In the genomic region with DNA sequence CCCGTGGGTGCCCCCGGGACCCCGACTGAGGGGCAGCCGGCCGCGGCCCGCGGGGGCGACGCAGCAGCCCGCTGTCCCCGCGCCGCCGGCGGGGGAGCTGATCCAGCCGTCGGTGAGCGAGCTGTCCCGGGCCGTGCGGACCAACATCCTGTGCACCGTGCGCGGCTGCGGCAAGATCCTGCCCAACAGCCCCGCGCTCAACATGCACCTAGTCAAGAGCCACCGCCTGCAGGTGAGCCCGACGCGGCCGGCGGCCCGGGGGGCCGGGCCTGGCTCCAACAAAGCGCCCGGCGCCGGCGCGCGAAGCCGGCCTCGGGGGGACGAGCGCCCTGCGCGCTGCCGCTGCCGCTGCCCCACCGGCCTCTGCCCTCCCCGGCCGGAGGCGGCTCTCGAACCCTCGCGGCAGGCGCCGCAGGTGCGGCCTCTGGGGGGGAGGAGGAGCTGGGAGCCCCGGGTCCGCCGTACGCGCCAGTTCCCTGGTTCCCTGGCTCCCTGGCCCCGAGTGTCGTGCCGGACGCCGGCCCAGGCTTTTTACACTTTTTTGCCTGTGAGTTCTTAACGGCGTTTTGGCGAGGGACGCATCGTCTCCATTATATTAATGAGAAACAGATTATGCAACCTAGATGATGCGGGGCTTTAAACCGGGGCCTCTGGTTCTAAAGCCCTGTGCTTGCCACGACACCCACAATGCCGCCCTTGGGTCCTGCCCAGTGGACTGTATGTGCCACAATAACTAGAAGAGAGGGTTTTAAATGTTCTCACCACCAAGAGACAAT, we compare ENCODE assay signal across 8 cellular contexts. TPM values are rescaled to one million over a fixed set of nuclear protein-coding genes. Genes with fewer than 3 reads are reported as not detected.
DNase-seq lines count a peak whose midpoint lies in the region; ATAC-seq and TF ChIP-seq lines count a peak whose summit lies in the region.

No MANE protein-coding gene starts in this region.

- intact Hi-C loops in PC-9 (cut with micrococcal nuclease; ENCODE audit: unreplicated experiment), result loop anchor here (1.0 to 10.0 kb wide), 6 partner anchors 40 to 701 kb away; a partner anchor contains a TSS

- H4K20me1 ChIP-seq in PC-9 (ENCODE audit: insufficient read depth), result peaks cover 6% of the 10 kb centered on the region; the same call in 1 of the 2 replicates

- H3K27ac ChIP-seq in PC-9 (peak overlapping the region; percentile 24; the same call in 1 of the 2 replicates), right atrium auricular region (peak overlapping the region; percentile 60 to 77)

- peaks cover 16% of the 10 kb centered on the region for H3K4me1 ChIP-seq in PC-9 (replicated peaks; ENCODE audit: insufficient read depth)
- H3K4me1 ChIP-seq in right atrium auricular region, result peaks cover 2 to 26% of the 10 kb centered on the region in 2 donors

- no TSS peak for BruUV-seq in PC-9 (replicated peaks; lab: Mats Ljungman, UMichigan)

- H2AFZ ChIP-seq in PC-9, result peak overlapping the region; percentile 87

- peak overlapping the region; percentile 91 for H3K4me3 ChIP-seq in PC-9
- H3K4me3 ChIP-seq in right atrium auricular region, result peak overlapping the region; percentile 79 to 87

- TF ChIP-seq CTCF in PC-9 (conservative IDR thresholded peaks at IDR 0.05) (0 out of 2 replicates have a peak, but pooled peaks have one; percentile 13), right atrium auricular region (IDR thresholded peaks at IDR 0.05) (no peak)

- peak; percentile 56 for ATAC-seq in HG02885 (IDR thresholded peaks at IDR 0.05; ENCODE audit: poor library complexity, unreplicated experiment)

- no peaks in the 10 kb centered on the region for H3K9me2 ChIP-seq in PC-9 (ENCODE audit: insufficient read depth)

- H3K4me2 ChIP-seq in PC-9, result peak overlapping the region; percentile 97

- H3K9me3 ChIP-seq in PC-9 (ENCODE audit: insufficient read depth, low read depth) (no peaks in the 10 kb centered on the region), right atrium auricular region (no peaks in the 10 kb centered on the region)

- POLR2A ChIA-PET in PC-9 (lab: Charles Lee; ENCODE audit: unreplicated experiment), result interaction anchor here (0.6 kb wide), 4 partner anchors 57 to 251 kb away, joined by 3 to 21 read pairs (median 4); a partner anchor contains a TSS

- H3F3A ChIP-seq in PC-9 (ENCODE audit: insufficient read depth, low read depth), result no peaks in the 10 kb centered on the region

- H3K79me2 ChIP-seq in PC-9 (ENCODE audit: low read depth), result peaks cover 45% of the 10 kb centered on the region

- H3K27me3 ChIP-seq in PC-9 (ENCODE audit: insufficient read depth, low read depth) (no peaks in the 10 kb centered on the region), right atrium auricular region (no peaks in the 10 kb centered on the region)

- peaks cover 12% of the 10 kb centered on the region for H3K36me3 ChIP-seq in PC-9 (ENCODE audit: low read depth)
- peaks cover 2% of the 10 kb centered on the region for H3K36me3 ChIP-seq in right atrium auricular region

- CTCF ChIA-PET in PC-9 (lab: Charles Lee), result interaction anchor here (0.6 to 1.0 kb wide), 7 partner anchors 10 to 1171 kb away, joined by 3 to 6 read pairs (median 4); no protein-coding TSS in a partner anchor

- DNase-seq in NCI-H748 (lab: John Stamatoyannopoulos, UW; ENCODE audit: unreplicated experiment) (peak; percentile 57), NCI-H748 treated with DMSO at 0.1 percent for 48 hours (lab: John Stamatoyannopoulos, UW) (no peak), PC-9 (peak in 1 of 2 experiments; percentile 18), right atrium auricular region (ENCODE audit: low spot score) (no peak), retina (peak; percentile 69), H4 (ENCODE audit: low spot score) (no peak)
- DNase-seq in activated naive CD8-positive, alpha-beta T cell treated with anti-CD3 and anti-CD28 coated beads, Interleukin-2, amount 50 U/mL, for 16 hours (ENCODE audit: low read depth, low spot score), result peak; percentile 3

RNA-seq across cellular contexts. Expression of a gene that starts 0.5 kb away (rescaled TPM):
- total RNA-seq in PC-9 (2021) (17.8 and 31.2 TPM in 2 replicates), right atrium auricular region (10 to 100 TPM; 20.5 to 25.6 TPM)
- 36.5 and 44.2 TPM in 2 replicates for total RNA-seq in H4 (2014; rRNA removed; shearing (Covaris generic))

RNA-seq across cellular contexts. Expression of a gene that starts 29.1 kb away (rescaled TPM):
- total RNA-seq in PC-9 (2021) (68.9 and 84.2 TPM in 2 replicates), right atrium auricular region (10 to 100 TPM; 10.5 to 18.1 TPM)
- total RNA-seq in H4 (2014; rRNA removed; shearing (Covaris generic)), result 147 and 234 TPM in 2 replicates

RNA-seq across cellular contexts. Expression of a gene that starts 29.5 kb away (rescaled TPM):
- total RNA-seq in PC-9 (2021) (89.5 and 106 TPM in 2 replicates), right atrium auricular region (100 to 1,000 TPM; 136 to 212 TPM)
- total RNA-seq in H4 (2014; rRNA removed; shearing (Covaris generic)), result 135 and 176 TPM in 2 replicates

RNA-seq across cellular contexts. Expression of a gene that starts 40.9 kb away (rescaled TPM):
- 0.92 and 2.3 TPM in 2 replicates for total RNA-seq in PC-9 (2021)
- total RNA-seq in right atrium auricular region, result 1 to 10 TPM in 1 of 2 donors, not detected in 1; 1.5 TPM
- total RNA-seq in H4 (2014; rRNA removed; shearing (Covaris generic)), result 0.48 and 0.80 TPM in 2 replicates

Comparison
In these comparisons a context has a peak if more than half of its experiments do, and no peak if none do; other contexts are left out.
1. DNase-seq: peak in NCI-H748 (single experiment), activated naive CD8-positive, alpha-beta T cell treated with anti-CD3 and anti-CD28 coated beads, Interleukin-2, amount 50 U/mL, for 16 hours (single experiment) and retina (single experiment); none in NCI-H748 treated with DMSO at 0.1 percent for 48 hours (single experiment), right atrium auricular region (single experiment) and H4 (single experiment).